In genomic region chr17:35746956-35747355, GRCh38 we compare ENCODE assay signal across 9 cellular contexts. TPM values are rescaled to one million over a fixed set of nuclear protein-coding genes. Genes with fewer than 3 reads are reported as not detected.
"Had no signal": no experiment of that assay in that cellular context is flagged by ENCODE, and none has a peak within 500 bp of the region (broad histone marks: within the 10 kb centered on the region; RNA-seq: fewer than 3 reads in every experiment).

No MANE protein-coding gene starts in this region.

- H3K9me3 ChIP-seq: HAP-1 had no signal

- FAIRE-seq: H1, H54, HepG2 had no signal

- H3K27ac ChIP-seq: HL-60 had no signal

- H3K4me1 ChIP-seq: HAP-1 had no signal

- H3K4me3 ChIP-seq: GM23338, HAP-1 had no signal

- H3K36me3 ChIP-seq: HAP-1 had no signal

RNA-seq across cellular contexts. Expression of gene GAS2L2, which starts 6.1 kb away (rescaled TPM):
- total RNA-seq: GM23338, HepG2, HFFc6 had no signal
- polyA plus RNA-seq: HepG2, IgD-negative memory B cell had no signal

RNA-seq across cellular contexts. Expression of gene C17orf50, which starts 13.7 kb away (rescaled TPM):
- total RNA-seq: H1, HepG2, HFFc6, HT1080 had no signal
- polyA plus RNA-seq: HepG2, IgD-negative memory B cell had no signal

RNA-seq across cellular contexts. Expression of gene RASL10B, which starts 15.5 kb away (rescaled TPM):
- polyA plus RNA-seq: IgD-negative memory B cell had no signal

RNA-seq across cellular contexts. Expression of gene MMP28, which starts 48.5 kb away (rescaled TPM):
- total RNA-seq: GM23338, H1, HepG2, HFFc6 had no signal
- polyA plus RNA-seq: GM23338, H1, HepG2 had no signal
